ENCODE assay signal across 19 cellular contexts in genomic region chr1:17067465-17068245, GRCh38. TPM values are rescaled to one million over a fixed set of nuclear protein-coding genes. Genes with fewer than 3 reads are reported as not detected.
DNase-seq lines count a peak whose midpoint lies in the region; TF ChIP-seq lines count a peak whose summit lies in the region.
"Had no signal": no experiment of that assay in that cellular context is flagged by ENCODE, and none has a peak within 500 bp of the region (broad histone marks: within the 10 kb centered on the region; RNA-seq: fewer than 3 reads in every experiment).

No MANE protein-coding gene starts in this region.

- H3K4me3 ChIP-seq in endodermal cell (ENCODE audit: low read length) (no peak overlapping the region), spleen (no peak overlapping the region), right atrium auricular region (no peak overlapping the region)
- H3K4me3 ChIP-seq: K562 had no signal

- H3K27me3 ChIP-seq in endodermal cell (ENCODE audit: control insufficient read depth, insufficient read depth, low read length, poor library complexity, severe bottlenecking) (no peaks in the 10 kb centered on the region), spleen (replicated peaks in 1 of 7) (no peaks in the 10 kb centered on the region), right atrium auricular region (no peaks in the 10 kb centered on the region)

- DNase-seq in CD14-positive monocyte (ENCODE audit: low spot score), result no peak
- DNase-seq in endodermal cell, result no peak
- DNase-seq in neural crest cell (ENCODE audit: low read depth, low spot score), result no peak
- no peak for DNase-seq in spleen
- DNase-seq in chondrocyte (ENCODE audit: low spot score), result no peak
- no peak for DNase-seq in activated T-cell treated with anti-CD3 and anti-CD28 coated beads, Interleukin-2, amount 50 U/mL, for 1 hour
- no peak for DNase-seq in middle frontal gyrus (ENCODE audit: extremely low spot score, low spot score)
- DNase-seq in right atrium auricular region (ENCODE audit: low spot score), result no peak
- DNase-seq: 8988T; Caco-2; CD4-positive, CD25-positive, alpha-beta regulatory T cell; GOT3; NCI-H1105; NCI-H2081; NCI-H2171 treated with DMSO at 0.1 percent for 48 hours; NCI-H446; NCI-H526 treated with DMSO at 0.1 percent for 48 hours had no signal

- H3K27me3 Mint-ChIP-seq in CD14-positive monocyte (ENCODE audit: low read depth in 3 of 3) (peaks cover 0 to 1% (median 0%) of the 10 kb centered on the region in 3 donors), endodermal cell (ENCODE audit: insufficient read depth) (no peaks in the 10 kb centered on the region), neural crest cell (ENCODE audit: low read depth) (no peaks in the 10 kb centered on the region), chondrocyte (ENCODE audit: low read depth) (no peaks in the 10 kb centered on the region)

- TF ChIP-seq CTCF in CD14-positive monocyte (IDR thresholded peaks at IDR 0.05), result no peak
- TF ChIP-seq CTCF in endodermal cell (conservative IDR thresholded peaks at IDR 0.05), result no peak
- no peak for TF ChIP-seq CTCF in neural crest cell (conservative IDR thresholded peaks at IDR 0.05)
- no peak for TF ChIP-seq CTCF in spleen (IDR thresholded peaks at IDR 0.05 in 8 of 11, conservative IDR thresholded peaks at IDR 0.05 in 3 of 11)
- TF ChIP-seq CTCF in chondrocyte (IDR thresholded peaks at IDR 0.05), result no peak
- TF ChIP-seq CTCF in right atrium auricular region (IDR thresholded peaks at IDR 0.05), result no peak

- peaks cover 56% of the 10 kb centered on the region for H3K4me1 Mint-ChIP-seq in CD14-positive monocyte
- H3K4me1 Mint-ChIP-seq in endodermal cell, result peaks cover 13% of the 10 kb centered on the region
- H3K4me1 Mint-ChIP-seq in neural crest cell, result no peaks in the 10 kb centered on the region
- peaks cover 11% of the 10 kb centered on the region for H3K4me1 Mint-ChIP-seq in chondrocyte (ENCODE audit: low read depth)
- H3K4me1 Mint-ChIP-seq: CD4-positive, CD25-positive, alpha-beta regulatory T cell had no signal

- intact Hi-C loops in CD14-positive monocyte (cut with micrococcal nuclease) (loop anchor here (2.0 to 10.0 kb wide), 3 partner anchors 50 to 265 kb away; partner anchors contain the start of gene PADI2 (in 1 of the 2)), spleen (cut with DNase I; ENCODE audit: low total_unique reads) (no loop called here)

- H3K27ac ChIP-seq in endodermal cell (ENCODE audit: low read depth, low read length) (no peak overlapping the region), spleen (peak overlapping the region in 7 of 8 donors; percentile 51 to 92 (median 80)), right atrium auricular region (no peak overlapping the region)

- H3K36me3 ChIP-seq in endodermal cell (ENCODE audit: control insufficient read depth, insufficient read depth, low read length) (no peaks in the 10 kb centered on the region), spleen (peaks cover 0 to 47% (median 0%) of the 10 kb centered on the region in 6 donors), right atrium auricular region (no peaks in the 10 kb centered on the region)

- TF ChIP-seq POLR2A in spleen (IDR thresholded peaks at IDR 0.05), result no peak

- no peak overlapping the region for H3K9ac ChIP-seq in endodermal cell (ENCODE audit: extremely low read depth, low read length, poor library complexity, severe bottlenecking)

- H3K36me3 Mint-ChIP-seq in CD14-positive monocyte, result peaks cover 45 to 51% of the 10 kb centered on the region in 2 donors
- H3K36me3 Mint-ChIP-seq in endodermal cell (ENCODE audit: low read depth), result no peaks in the 10 kb centered on the region
- no peaks in the 10 kb centered on the region for H3K36me3 Mint-ChIP-seq in neural crest cell (ENCODE audit: low read depth)
- H3K36me3 Mint-ChIP-seq in chondrocyte (ENCODE audit: low read depth), result no peaks in the 10 kb centered on the region
- H3K36me3 Mint-ChIP-seq: CD4-positive, CD25-positive, alpha-beta regulatory T cell had no signal

- H3K4me1 ChIP-seq in endodermal cell (ENCODE audit: control insufficient read depth, insufficient read depth, low read length), result peaks cover 5% of the 10 kb centered on the region
- H3K4me1 ChIP-seq in spleen, result peaks cover 0 to 46% (median 5%) of the 10 kb centered on the region in 6 donors
- peaks cover 0 to 7% of the 10 kb centered on the region in 2 donors for H3K4me1 ChIP-seq in right atrium auricular region
- H3K4me1 ChIP-seq: Caco-2 had no signal

- H3K4me3 Mint-ChIP-seq in CD14-positive monocyte (peak overlapping the region in 1 of 2 donors; percentile 86), endodermal cell (no peak overlapping the region), neural crest cell (no peak overlapping the region), chondrocyte (ENCODE audit: unreplicated experiment) (no peak overlapping the region)

- H3K9me3 Mint-ChIP-seq in CD14-positive monocyte, result peaks cover 0 to 10% (median 2%) of the 10 kb centered on the region in 7 donors
- H3K9me3 Mint-ChIP-seq in endodermal cell, result peaks cover 19% of the 10 kb centered on the region
- H3K9me3 Mint-ChIP-seq in neural crest cell, result no peaks in the 10 kb centered on the region
- H3K9me3 Mint-ChIP-seq in chondrocyte (ENCODE audit: low read depth), result no peaks in the 10 kb centered on the region

- WGBS in endodermal cell (ENCODE audit: insufficient coverage in 1 of 2, insufficient read length in 1 of 2), 2 experiments, result 76 to 81% methylated on average over 5 to 9 of the region's 10 CpGs
- WGBS in spleen, 5 donors, result 69 to 90% (median 78%) methylated on average over 10 of the region's 10 CpGs

- peak overlapping the region; percentile 95 to 99 (median 96) for H3K27ac Mint-ChIP-seq in CD14-positive monocyte
- peak overlapping the region; percentile 2 for H3K27ac Mint-ChIP-seq in endodermal cell
- H3K27ac Mint-ChIP-seq in neural crest cell (ENCODE audit: unreplicated experiment), result peak overlapping the region; percentile 44
- H3K27ac Mint-ChIP-seq in chondrocyte (ENCODE audit: unreplicated experiment), result no peak overlapping the region
- H3K27ac Mint-ChIP-seq: CD4-positive, CD25-positive, alpha-beta regulatory T cell had no signal

- H3K9me3 ChIP-seq in endodermal cell (ENCODE audit: control insufficient read depth, low read length), result peaks cover 15% of the 10 kb centered on the region
- peaks cover 0 to 15% (median 11%) of the 10 kb centered on the region in 8 donors for H3K9me3 ChIP-seq in spleen
- peaks cover 0 to 8% of the 10 kb centered on the region in 2 donors for H3K9me3 ChIP-seq in right atrium auricular region

RNA-seq across cellular contexts. Expression of gene SDHB, which starts 13.8 kb away (rescaled TPM):
- polyA plus RNA-seq in CD14-positive monocyte, result 100 to 1,000 TPM; 241 to 275 TPM
- 10 to 100 TPM; 68.5 to 75.2 TPM for total RNA-seq in endodermal cell
- 91.8 TPM for polyA plus RNA-seq in endodermal cell (2013, experiment 1 of 2)
- 94.9 TPM for polyA plus RNA-seq in endodermal cell (2013, experiment 2 of 2)
- total RNA-seq in neural crest cell, result 47.2 and 58.6 TPM in 2 replicates
- total RNA-seq in spleen, result 100 to 1,000 TPM in 3 of 7 donors, 10 to 100 TPM in 4; 82.9 to 132 (median 84.0) TPM
- 10 to 100 TPM; 49.1 to 85.0 (median 75.4) TPM for polyA plus RNA-seq in spleen
- 54.7 to 70.1 TPM (median 57.7 TPM) in 3 replicates for total RNA-seq in chondrocyte
- 100 to 1,000 TPM; 240 to 528 TPM for total RNA-seq in right atrium auricular region

RNA-seq across cellular contexts. Expression of gene PADI2, which starts 51.6 kb away (rescaled TPM):
- polyA plus RNA-seq in CD14-positive monocyte (10 to 100 TPM; 18.6 to 61.7 TPM), spleen (1 to 10 TPM in 2 of 3 donors, under 1 TPM in 1; 0.50 to 3.5 (median 3.3) TPM)
- total RNA-seq in endodermal cell (1 to 10 TPM; 2.0 to 2.7 TPM), neural crest cell (0.16 and 0.20 TPM in 2 replicates), spleen (10 to 100 TPM in 5 of 7 donors, 1 to 10 TPM in 2; 8.7 to 63.6 (median 30.7) TPM), chondrocyte (20.9 to 74.9 TPM (median 72.6 TPM) in 3 replicates), right atrium auricular region (under 1 TPM; 0.52 to 0.63 TPM)
- 2.3 TPM for polyA plus RNA-seq in endodermal cell (2013, experiment 1 of 2)
- 2.4 TPM for polyA plus RNA-seq in endodermal cell (2013, experiment 2 of 2)
- total RNA-seq: CD4-positive, CD25-positive, alpha-beta regulatory T cell had no signal
- polyA plus RNA-seq: AG04450 had no signal

RNA-seq across cellular contexts. Expression of gene ATP13A2, which starts 55.9 kb away (rescaled TPM):
- 10 to 100 TPM; 17.6 to 19.5 TPM for polyA plus RNA-seq in CD14-positive monocyte
- 10 to 100 TPM; 69.4 to 82.6 TPM for total RNA-seq in endodermal cell
- 46.1 TPM for polyA plus RNA-seq in endodermal cell (2013, experiment 1 of 2)
- 39.7 TPM for polyA plus RNA-seq in endodermal cell (2013, experiment 2 of 2)
- 53.9 and 59.0 TPM in 2 replicates for total RNA-seq in neural crest cell
- 10 to 100 TPM; 45.4 to 83.9 (median 69.5) TPM for total RNA-seq in spleen
- 10 to 100 TPM; 13.7 to 27.1 (median 18.9) TPM for polyA plus RNA-seq in spleen
- total RNA-seq in chondrocyte, result 52.1 to 60.8 TPM (median 54.4 TPM) in 3 replicates
- 10 to 100 TPM; 13.6 to 24.2 TPM for total RNA-seq in right atrium auricular region

Comparison
In these comparisons a context has a peak if more than half of its experiments do, and no peak if none do; other contexts are left out.
1. H3K27ac ChIP-seq: peak in spleen (7 of 8); none in endodermal cell (single experiment) and right atrium auricular region (0 of 2).